In genomic region chr3:69999191-70000027, GRCh38 we compare ENCODE assay signal across 1 cellular context.
TF ChIP-seq lines count a peak whose summit lies in the region.

Gene SAMMSON, plus strand, starts transcription at chr3:69999733.

TF ChIP-seq in K562, 482 proteins besides CTCF, POLR2A, EP300 and RAD21 (continued from another document and continues in another):
- no peak for TF ChIP-seq ZNF76 (CRISPR knock-in tag; IDR thresholded peaks at IDR 0.05; ENCODE audit: borderline replicate concordance)
- no peak for TF ChIP-seq RFX1 (IDR thresholded peaks at IDR 0.05)
- no peak for TF ChIP-seq GTF3C2 (IDR thresholded peaks at IDR 0.05; ENCODE audit: borderline replicate concordance, extremely low read depth, insufficient read length)
- TF ChIP-seq PHB2 (IDR thresholded peaks at IDR 0.05; ENCODE audit: low read depth) = no peak
- TF ChIP-seq ZNF384 (IDR thresholded peaks at IDR 0.05; ENCODE audit: low read depth, low read length) = no peak
- no peak for TF ChIP-seq U2AF2 (optimal IDR thresholded peaks at IDR 0.05; ENCODE audit: low read depth, low read length)
- peak; percentile 86; the same call in 1 of the 2 replicates for TF ChIP-seq CBX1 (IDR thresholded peaks at IDR 0.05; ENCODE audit: low read depth)
- no peak for TF ChIP-seq HMGXB4 (CRISPR knock-in tag; IDR thresholded peaks at IDR 0.05)
- TF ChIP-seq NFATC3 (IDR thresholded peaks at IDR 0.05) = no peak
- TF ChIP-seq ZBTB33 (CRISPR knock-in tag; IDR thresholded peaks at IDR 0.05) = peak; percentile 88
- TF ChIP-seq HOMEZ (CRISPR knock-in tag; IDR thresholded peaks at IDR 0.05) = no peak
- TF ChIP-seq PBX2 (CRISPR knock-in tag; IDR thresholded peaks at IDR 0.05; ENCODE audit: low read depth) = no peak
- no peak for TF ChIP-seq PBX2 (tag; conservative IDR thresholded peaks at IDR 0.05; ENCODE audit: low read depth)
- TF ChIP-seq ZNF398 (CRISPR knock-in tag; IDR thresholded peaks at IDR 0.05) = no peak
- no peak for TF ChIP-seq ZNF639 (CRISPR knock-in tag; conservative IDR thresholded peaks at IDR 0.05 in 1 of 2, IDR thresholded peaks at IDR 0.05 in 1 of 2)
- 0 out of 2 replicates have a peak, but pooled peaks have one; percentile 8 for TF ChIP-seq ARID1B (IDR thresholded peaks at IDR 0.05)
- TF ChIP-seq CHD2 (IDR thresholded peaks at IDR 0.05; ENCODE audit: low read depth, low read length) = peak; percentile 46
- peak; percentile 93 for TF ChIP-seq GTF2F1 (IDR thresholded peaks at IDR 0.05; ENCODE audit: low read depth, low read length)
- no peak for TF ChIP-seq ATF1 (CRISPR knock-in tag; IDR thresholded peaks at IDR 0.05)
- TF ChIP-seq ATF1 (tag; IDR thresholded peaks at IDR 0.05) = peak; percentile 60
- TF ChIP-seq KDM1A (IDR thresholded peaks at IDR 0.05) = no peak
- TF ChIP-seq RBM14 (IDR thresholded peaks at IDR 0.05; ENCODE audit: borderline replicate concordance, insufficient read depth, low read depth, low read length) = no peak
- TF ChIP-seq KLF1 (tag; IDR thresholded peaks at IDR 0.05) = peak; percentile 59; the same call in 1 of the 2 replicates
- no peak for TF ChIP-seq ZNF717 (CRISPR knock-in tag; IDR thresholded peaks at IDR 0.05)
- TF ChIP-seq ZFX (CRISPR knock-in tag; IDR thresholded peaks at IDR 0.05) = peak; percentile 34; the same call in 1 of the 2 replicates
- no peak for TF ChIP-seq COPS2 (conservative IDR thresholded peaks at IDR 0.05)
- no peak for TF ChIP-seq EZH2 (IDR thresholded peaks at IDR 0.05; ENCODE audit: borderline replicate concordance, low read depth, low read length)
- TF ChIP-seq HIVEP1 (CRISPR knock-in tag; IDR thresholded peaks at IDR 0.05) = no peak
- no peak for TF ChIP-seq ZNF695 (CRISPR knock-in tag; IDR thresholded peaks at IDR 0.05)
- no peak for TF ChIP-seq MXD1 (CRISPR knock-in tag; IDR thresholded peaks at IDR 0.05; ENCODE audit: borderline replicate concordance, poor library complexity, severe bottlenecking)
- no peak for TF ChIP-seq ELF4 (CRISPR knock-in tag; IDR thresholded peaks at IDR 0.05)
- TF ChIP-seq HMGN3 (IDR thresholded peaks at IDR 0.05; ENCODE audit: borderline replicate concordance, extremely low read depth, insufficient read length, low read depth, low read length) = no peak
- TF ChIP-seq E2F6 (IDR thresholded peaks at IDR 0.05; ENCODE audit: borderline replicate concordance in 1 of 2, extremely low read depth in 1 of 2, insufficient read depth in 1 of 2, insufficient read length in 1 of 2, low read depth in 1 of 2, low read length in 1 of 2, poor library complexity in 1 of 2, severe bottlenecking in 1 of 2) = peak; percentile 96 to 97
- TF ChIP-seq SOX6 (IDR thresholded peaks at IDR 0.05) = peak; percentile 37; the same call in 1 of the 2 replicates
- TF ChIP-seq CSDE1 (IDR thresholded peaks at IDR 0.05) = 0 out of 4 replicates have a peak, but pooled peaks of 1 of the 2 experiments have one; percentile 34
- peak; percentile 98 for TF ChIP-seq POLR2G (IDR thresholded peaks at IDR 0.05; ENCODE audit: low read depth, low read length)
- no peak for TF ChIP-seq NR4A1 (CRISPR knock-in tag; IDR thresholded peaks at IDR 0.05)
- TF ChIP-seq NR4A1 (tag; IDR thresholded peaks at IDR 0.05) = peak; percentile 39; the same call in 1 of the 2 replicates
- no peak for TF ChIP-seq PHB (CRISPR knock-in tag; IDR thresholded peaks at IDR 0.05)
- TF ChIP-seq ZNF121 (CRISPR knock-in tag; conservative IDR thresholded peaks at IDR 0.05) = no peak
- TF ChIP-seq CEBPB (tag; IDR thresholded peaks at IDR 0.05) = no peak
- no peak for TF ChIP-seq PCBP2 (IDR thresholded peaks at IDR 0.05; ENCODE audit: low read depth, low read length, poor library complexity, severe bottlenecking)
- peak; percentile 78 for TF ChIP-seq CTCFL (IDR thresholded peaks at IDR 0.05; ENCODE audit: borderline replicate concordance, insufficient read depth, low read depth, low read length, poor library complexity, severe bottlenecking)
- TF ChIP-seq HNRNPLL (IDR thresholded peaks at IDR 0.05; ENCODE audit: low read depth, low read length, poor library complexity, severe bottlenecking) = peak; percentile 56
- TF ChIP-seq ZBED1 (IDR thresholded peaks at IDR 0.05) = peak; percentile 58; the same call in 1 of the 2 replicates
- TF ChIP-seq GABPA (tag; conservative IDR thresholded peaks at IDR 0.05; ENCODE audit: low read depth) = peak; percentile 82
- no peak for TF ChIP-seq CBFA2T2 (conservative IDR thresholded peaks at IDR 0.05)
- no peak for TF ChIP-seq CBFB (CRISPR knock-in tag; IDR thresholded peaks at IDR 0.05)
- no peak for TF ChIP-seq SNAPC5 (CRISPR knock-in tag; IDR thresholded peaks at IDR 0.05)
- no peak for TF ChIP-seq KHSRP (IDR thresholded peaks at IDR 0.05)
- TF ChIP-seq GATA2 (CRISPR knock-in tag; IDR thresholded peaks at IDR 0.05) = no peak
- TF ChIP-seq DPF2 (IDR thresholded peaks at IDR 0.05) = peak; percentile 47
